12 cellular contexts compared by ENCODE assay signal in genomic region chr15:45448066-45448510, GRCh38.
DNase-seq lines count a peak whose midpoint lies in the region; ATAC-seq and TF ChIP-seq lines count a peak whose summit lies in the region.
"Had no signal": no experiment of that assay in that cellular context is flagged by ENCODE, and none has a peak within 500 bp of the region (broad histone marks: within the 10 kb centered on the region; RNA-seq: fewer than 3 reads in every experiment).

No MANE protein-coding gene starts in this region.

- H3K4me3 ChIP-seq in lower lobe of right lung, result no peak overlapping the region
- H3K4me3 ChIP-seq: coronary artery, uterus had no signal

- peaks cover 28% of the 10 kb centered on the region for H3K4me1 ChIP-seq in lower lobe of right lung
- H3K4me1 ChIP-seq: uterus had no signal

- H3K27ac ChIP-seq in VCaP (peak overlapping the region; percentile 77), lower lobe of right lung (no peak overlapping the region)
- H3K27ac ChIP-seq: coronary artery, uterus had no signal

- peak; percentile 42 for DNase-seq in A172 (ENCODE audit: low spot score)
- DNase-seq in lower lobe of right lung, result peak; percentile 76
- no peak for DNase-seq in HUDEP-2 (lab: John Stamatoyannopoulos, UW; ENCODE audit: unreplicated experiment in 76 of 76)
- no peak for DNase-seq in NCI-H526 (lab: John Stamatoyannopoulos, UW)
- DNase-seq: NCI-H345; stimulated activated CD4-positive, alpha-beta T cell treated with anti-CD3 and anti-CD28 coated beads, Interleukin-12 subunit alpha, Interleukin-12 subunit beta, amount 100 ng/mL, for 4 hours; uterus had no signal

- no peaks in the 10 kb centered on the region for H3K36me3 ChIP-seq in lower lobe of right lung
- H3K36me3 ChIP-seq: uterus had no signal

- no peaks in the 10 kb centered on the region for H3K9me3 ChIP-seq in lower lobe of right lung
- H3K9me3 ChIP-seq: uterus had no signal

- intact Hi-C loops in lower lobe of right lung (cut with DNase I), result no loop called here

- ATAC-seq in GM21786 (IDR thresholded peaks at IDR 0.05; ENCODE audit: unreplicated experiment) (peak; percentile 55), lower lobe of right lung (peak in 1 of 2 donors; percentile 48), HG02981 (IDR thresholded peaks at IDR 0.05; ENCODE audit: unreplicated experiment) (no peak), GM18909 (IDR thresholded peaks at IDR 0.05; ENCODE audit: poor library complexity, unreplicated experiment) (no peak)

- H3K27me3 ChIP-seq in lower lobe of right lung (ENCODE audit: low read depth), result no peaks in the 10 kb centered on the region
- H3K27me3 ChIP-seq: uterus had no signal

- TF ChIP-seq CTCF in VCaP (conservative IDR thresholded peaks at IDR 0.05) (no peak), lower lobe of right lung (IDR thresholded peaks at IDR 0.05) (no peak)

Comparison
In these comparisons a context has a peak if more than half of its experiments do, and no peak if none do; other contexts are left out.
1. DNase-seq: peak in A172 (single experiment) and lower lobe of right lung (single experiment); none in HUDEP-2 (0 of 76) and NCI-H526 (0 of 2).